ENCODE assay signal across 26 cellular contexts in genomic region chr3:36114353-36114752, GRCh38.
"Had no signal": no experiment of that assay in that cellular context is flagged by ENCODE, and none has a peak within 500 bp of the region (broad histone marks: within the 10 kb centered on the region; RNA-seq: fewer than 3 reads in every experiment).

No MANE protein-coding gene starts in this region.

- ATAC-seq: gastrocnemius medialis; left lobe of liver; natural killer cell; psoas muscle; right cardiac atrium; stimulated activated effector memory CD8-positive, alpha-beta T cell treated with anti-CD3 and anti-CD28 coated beads, Interleukin-12 subunit alpha, Interleukin-12 subunit beta, amount 100 ng/mL, for 72 hours had no signal

- DNase-seq: colonic mucosa; effector CD8-positive, alpha-beta T cell; endodermal cell; gastrocnemius medialis; head of caudate nucleus; natural killer cell; occipital lobe; ovary; posterior cingulate gyrus; psoas muscle; right cardiac atrium; stimulated activated CD4-positive, alpha-beta T cell treated with anti-CD3 and anti-CD28 coated beads, Interleukin-12 subunit alpha, Interleukin-12 subunit beta, amount 100 ng/mL, for 4 hours; stimulated activated CD4-positive, alpha-beta T cell treated with anti-CD3 and anti-CD28 coated beads, Interleukin-1b, Interleukin-23, amount 100 ng/mL, for 48 hours; stimulated activated CD4-positive, alpha-beta T cell treated with anti-CD3 and anti-CD28 coated beads, Interleukin-4, amount 100 ng/mL, for 24 hours; stimulated activated naive CD4-positive, alpha-beta T cell treated with Interleukin-2 at 50 U/mL for 16 hours; stomach; thyroid gland; trophoblast cell had no signal

- H3K9me3 ChIP-seq: colonic mucosa, esophagus muscularis mucosa, gastrocnemius medialis, ovary, psoas muscle, stomach, thyroid gland, vagina had no signal

- H3K27me3 ChIP-seq: colonic mucosa, esophagus muscularis mucosa, gastrocnemius medialis, ovary, stomach, thyroid gland, vagina had no signal

- FAIRE-seq: endothelial cell of umbilical vein, keratinocyte had no signal

- H3K36me3 ChIP-seq: colonic mucosa, esophagus muscularis mucosa, gastrocnemius medialis, ovary, stomach, thyroid gland, vagina had no signal

- H3K4me3 ChIP-seq: colonic mucosa, esophagus muscularis mucosa, gastrocnemius medialis, lung, ovary, psoas muscle, skin epidermis, stomach, thyroid gland, vagina had no signal

- H3K27ac ChIP-seq: colonic mucosa, esophagus muscularis mucosa, gastrocnemius medialis, ovary, psoas muscle, skin epidermis, stomach, thyroid gland, vagina had no signal

- H3K4me1 ChIP-seq: colonic mucosa, esophagus muscularis mucosa, gastrocnemius medialis, psoas muscle, stomach, thyroid gland, vagina had no signal
